ENCODE assay signal across 8 cellular contexts in genomic region chr19:58575183-58576041, GRCh38. TPM values are rescaled to one million over a fixed set of nuclear protein-coding genes. Genes with fewer than 3 reads are reported as not detected.
DNase-seq lines count a peak whose midpoint lies in the region; ATAC-seq and TF ChIP-seq lines count a peak whose summit lies in the region.

No MANE protein-coding gene starts in this region.

- WGBS in neuronal stem cell (ENCODE audit: extremely low coverage in 2 of 2, insufficient read length in 2 of 2, insufficient replicate concordance in 1 of 2), 2 donors: no CpG with 5 or more reads among the region's 66 CpGs
- WGBS in upper lobe of left lung, 2 donors: 0% methylated on average over 14 to 38 of the region's 66 CpGs

- H3K4me3 ChIP-seq in DOHH2 (ENCODE audit: low read length) (peak overlapping the region; percentile 76), neuronal stem cell (ENCODE audit: low read length in 2 of 2) (peak overlapping the region; percentile 83 to 86), upper lobe of left lung (peak overlapping the region; percentile 73 to 97 (median 90))

- H3K4me2 ChIP-seq in DOHH2 (ENCODE audit: low read length) (peak overlapping the region; percentile 99), neuronal stem cell (ENCODE audit: insufficient read depth, low read length, poor library complexity, severe bottlenecking) (peak overlapping the region; percentile 63)

- no peak overlapping the region for H4K91ac ChIP-seq in neuronal stem cell (ENCODE audit: low read depth, low read length, poor library complexity)

- TF ChIP-seq EP300 in upper lobe of left lung (IDR thresholded peaks at IDR 0.05): no peak

- H3K23ac ChIP-seq in neuronal stem cell (ENCODE audit: low read depth, low read length, poor library complexity): peak overlapping the region; percentile 76

- H3K14ac ChIP-seq in neuronal stem cell (ENCODE audit: low read length): peak overlapping the region; percentile 1

- H2AK5ac ChIP-seq in neuronal stem cell (ENCODE audit: low read depth, low read length): no peak overlapping the region

- H3K27ac ChIP-seq in DOHH2 (ENCODE audit: low read depth, low read length): peak overlapping the region; percentile 57
- H3K27ac ChIP-seq in KOPT-K1 (ENCODE audit: low read depth, low read length, poor library complexity, severe bottlenecking): peak overlapping the region; percentile 73
- peak overlapping the region; percentile 97 for H3K27ac ChIP-seq in neuronal stem cell (replicated peaks; ENCODE audit: low read length)
- peak overlapping the region; percentile 88 to 94 (median 93) for H3K27ac ChIP-seq in upper lobe of left lung

- H3K18ac ChIP-seq in neuronal stem cell (ENCODE audit: low read length): peak overlapping the region; percentile 98

- H3K9me3 ChIP-seq in DOHH2 (ENCODE audit: control insufficient read depth, insufficient read depth, low read length) (no peaks in the 10 kb centered on the region), KOPT-K1 (ENCODE audit: insufficient read depth, low read length, poor library complexity, severe bottlenecking) (no peaks in the 10 kb centered on the region), neuronal stem cell (replicated peaks in 1 of 2; ENCODE audit: control insufficient read depth in 2 of 2, insufficient read depth in 1 of 2, low read depth in 1 of 2, low read length in 2 of 2) (no peaks in the 10 kb centered on the region), upper lobe of left lung (no peaks in the 10 kb centered on the region)

- H3K79me1 ChIP-seq in neuronal stem cell (ENCODE audit: low read depth, low read length): peaks cover 8% of the 10 kb centered on the region

- H2BK12ac ChIP-seq in neuronal stem cell (ENCODE audit: low read length): no peak overlapping the region

- no peak overlapping the region for H3K4ac ChIP-seq in neuronal stem cell (ENCODE audit: low read length)

- peaks cover 43% of the 10 kb centered on the region for H3K4me1 ChIP-seq in DOHH2 (ENCODE audit: control insufficient read depth, low read length)
- H3K4me1 ChIP-seq in neuronal stem cell (ENCODE audit: control insufficient read depth in 2 of 2, insufficient read depth in 1 of 2, low read depth in 1 of 2, low read length in 2 of 2): peaks cover 9 to 11% of the 10 kb centered on the region in 2 donors
- H3K4me1 ChIP-seq in upper lobe of left lung: peaks cover 22 to 46% (median 29%) of the 10 kb centered on the region in 4 donors

- H2BK120ac ChIP-seq in neuronal stem cell (ENCODE audit: low read depth, low read length): no peak overlapping the region

- peak overlapping the region; percentile 94 for H3K9ac ChIP-seq in neuronal stem cell (ENCODE audit: low read depth, low read length, poor library complexity)

- no peaks in the 10 kb centered on the region for H4K20me1 ChIP-seq in DOHH2 (ENCODE audit: control insufficient read depth, insufficient read depth, low read depth, low read length)

- peak overlapping the region; percentile 94 for H2AFZ ChIP-seq in neuronal stem cell (ENCODE audit: low read length)

- no peak for TF ChIP-seq CTCF in DOHH2 (IDR thresholded peaks at IDR 0.05; ENCODE audit: low read depth, low read length, poor library complexity, severe bottlenecking)
- TF ChIP-seq CTCF in upper lobe of left lung (IDR thresholded peaks at IDR 0.05): peak in 3 of 6 experiments; percentile 8 to 28 (median 24)

- H3K36me3 ChIP-seq in DOHH2 (ENCODE audit: control insufficient read depth, low read length) (peaks cover 7% of the 10 kb centered on the region), KOPT-K1 (ENCODE audit: insufficient read depth, low read length) (peaks cover 13% of the 10 kb centered on the region), neuronal stem cell (replicated peaks in 1 of 2; ENCODE audit: control insufficient read depth in 2 of 2, insufficient read depth in 2 of 2, low read length in 2 of 2) (peaks cover 6 to 40% of the 10 kb centered on the region in 2 donors), upper lobe of left lung (peaks cover 0 to 7% (median 7%) of the 10 kb centered on the region in 4 donors)

- peaks cover 45% of the 10 kb centered on the region for H3K79me2 ChIP-seq in DOHH2 (ENCODE audit: control insufficient read depth, low read length)

- peak in 2 of 4 donors; percentile 76 to 79 for TF ChIP-seq POLR2A in upper lobe of left lung (IDR thresholded peaks at IDR 0.05)

- no peak overlapping the region for H2BK15ac ChIP-seq in neuronal stem cell (ENCODE audit: low read length)

- no peak overlapping the region for H4K8ac ChIP-seq in neuronal stem cell (ENCODE audit: low read depth, low read length)

- H3K27me3 ChIP-seq in DOHH2 (ENCODE audit: control insufficient read depth, low read length): no peaks in the 10 kb centered on the region
- no peaks in the 10 kb centered on the region for H3K27me3 ChIP-seq in neuronal stem cell (ENCODE audit: control insufficient read depth in 3 of 3, insufficient read depth in 3 of 3, low read depth in 1 of 3, low read length in 3 of 3)
- H3K27me3 ChIP-seq in upper lobe of left lung: no peaks in the 10 kb centered on the region

- peaks cover 14% of the 10 kb centered on the region for H3F3A ChIP-seq in DOHH2 (ENCODE audit: control insufficient read depth, insufficient read depth)

- H3K9me2 ChIP-seq in DOHH2 (replicated peaks; ENCODE audit: control insufficient read depth, low read length): no peaks in the 10 kb centered on the region

- ATAC-seq in GM21723 (IDR thresholded peaks at IDR 0.05; ENCODE audit: unreplicated experiment) (peak; percentile 43), upper lobe of left lung (ENCODE audit: low FRiP score in 2 of 2) (peak; percentile 84)

- peak; percentile 88 to 89 for DNase-seq in activated T-cell treated with anti-CD3 and anti-CD28 coated beads, Interleukin-2, amount 50 U/mL, for 48 hours
- DNase-seq in fibroblast of the conjunctiva (ENCODE audit: low read depth) (peak; percentile 84), neuronal stem cell (ENCODE audit: low spot score) (peak; percentile 91), upper lobe of left lung (peak; percentile 95 to 96), Kasumi-1 (lab: John Stamatoyannopoulos, UW) (no peak)

- H2BK5ac ChIP-seq in neuronal stem cell (ENCODE audit: low read length): peak overlapping the region; percentile 68

RNA-seq across cellular contexts. Expression of gene MZF1, which starts 2.3 kb away (rescaled TPM):
- polyA plus RNA-seq in neuronal stem cell (2013, experiment 1 of 2): 17.1 TPM
- 16.7 TPM for polyA plus RNA-seq in neuronal stem cell (2013, experiment 2 of 2)
- 100 to 1,000 TPM in 1 of 6 donors, 10 to 100 TPM in 5; 34.8 to 162 (median 45.5) TPM for total RNA-seq in upper lobe of left lung

RNA-seq across cellular contexts. Expression of gene UBE2M, which starts 17.0 kb away (rescaled TPM):
- 86.2 TPM for polyA plus RNA-seq in neuronal stem cell (2013, experiment 1 of 2)
- polyA plus RNA-seq in neuronal stem cell (2013, experiment 2 of 2): 86.9 TPM
- total RNA-seq in upper lobe of left lung: 10 to 100 TPM; 33.0 to 53.9 (median 41.6) TPM

RNA-seq across cellular contexts. Expression of gene CHMP2A, which starts 20.5 kb away (rescaled TPM):
- polyA plus RNA-seq in neuronal stem cell (2013, experiment 1 of 2): 108 TPM
- polyA plus RNA-seq in neuronal stem cell (2013, experiment 2 of 2): 109 TPM
- 100 to 1,000 TPM in 5 of 6 donors, 10 to 100 TPM in 1; 75.4 to 162 (median 123) TPM for total RNA-seq in upper lobe of left lung

RNA-seq across cellular contexts. Expression of gene TRIM28, which starts 31.5 kb away (rescaled TPM):
- polyA plus RNA-seq in neuronal stem cell (2013, experiment 1 of 2): 759 TPM
- 741 TPM for polyA plus RNA-seq in neuronal stem cell (2013, experiment 2 of 2)
- 100 to 1,000 TPM; 197 to 283 (median 213) TPM for total RNA-seq in upper lobe of left lung

RNA-seq across cellular contexts. Expression of gene ZBTB45, which starts 55.8 kb away (rescaled TPM):
- 14.3 TPM for polyA plus RNA-seq in neuronal stem cell (2013, experiment 1 of 2)
- polyA plus RNA-seq in neuronal stem cell (2013, experiment 2 of 2): 14.8 TPM
- 10 to 100 TPM; 11.9 to 19.7 (median 15.0) TPM for total RNA-seq in upper lobe of left lung

Comparison
In these comparisons a context has a peak if more than half of its experiments do, and no peak if none do; other contexts are left out.
1. DNase-seq: peak in activated T-cell treated with anti-CD3 and anti-CD28 coated beads, Interleukin-2, amount 50 U/mL, for 48 hours (2 of 2), fibroblast of the conjunctiva (single experiment), neuronal stem cell (single experiment) and upper lobe of left lung (2 of 2); none in Kasumi-1 (0 of 2).
2. Peak in every context shown above with its lines, with median percentiles within 50 percentile points of each other: H3K27ac ChIP-seq and H3K4me3 ChIP-seq.